In the genomic region with DNA sequence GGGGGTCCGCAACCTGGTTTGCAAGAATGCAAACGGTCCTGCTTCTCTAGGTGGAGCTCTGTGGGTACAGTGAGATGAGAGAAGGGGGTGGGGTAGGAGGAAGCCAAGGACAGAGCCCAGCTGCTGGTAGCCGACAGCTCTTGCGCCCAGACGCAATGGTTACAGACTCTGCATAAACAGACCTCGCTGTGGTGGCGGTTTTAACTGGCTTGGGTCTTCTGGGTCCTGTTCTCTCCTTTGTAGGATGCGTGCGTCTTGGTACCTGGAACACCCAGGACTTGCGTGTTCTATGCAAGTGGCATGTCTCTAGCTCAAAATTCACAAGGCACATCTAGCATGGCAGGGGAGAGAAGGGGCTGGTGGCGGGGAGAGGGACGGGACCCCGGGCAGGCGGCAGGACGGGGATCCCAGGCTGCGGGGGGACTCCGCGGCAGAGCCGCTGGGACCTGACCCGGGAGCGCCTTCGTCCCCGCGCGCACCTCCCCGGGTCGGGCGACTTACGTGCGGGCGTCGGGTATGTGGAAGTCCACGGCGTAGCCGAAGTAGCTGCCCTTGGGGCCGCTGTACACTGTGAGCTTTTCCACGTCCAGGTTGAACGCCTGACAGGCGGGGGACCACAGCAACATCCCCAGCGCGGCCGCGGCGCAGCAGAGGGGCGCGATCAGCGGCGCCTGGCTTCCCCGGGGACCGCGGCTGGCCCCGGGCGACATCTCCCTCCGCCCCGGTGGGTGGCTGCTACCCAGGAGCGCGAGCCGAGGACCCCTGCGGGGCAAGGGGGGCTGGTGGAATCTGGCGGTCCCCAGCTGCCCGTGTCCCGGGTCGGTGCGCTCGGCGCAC, we compare ENCODE assay signal across 11 cellular contexts. TPM values are rescaled to one million over a fixed set of nuclear protein-coding genes. Genes with fewer than 3 reads are reported as not detected.
DNase-seq lines count a peak whose midpoint lies in the region; ATAC-seq and TF ChIP-seq lines count a peak whose summit lies in the region.
"Had no signal": no experiment of that assay in that cellular context is flagged by ENCODE, and none has a peak within 500 bp of the region (broad histone marks: within the 10 kb centered on the region; RNA-seq: fewer than 3 reads in every experiment).

No MANE protein-coding gene starts in this region.

- no peak overlapping the region for H3K27ac ChIP-seq in rectal smooth muscle tissue (ENCODE audit: low read depth, low read length)
- H3K27ac ChIP-seq in CD4-positive, alpha-beta memory T cell (ENCODE audit: low read depth, low read length), result no peak overlapping the region

- no peak for ATAC-seq in GM19467 (IDR thresholded peaks at IDR 0.05; ENCODE audit: unreplicated experiment)

- DNase-seq in G401 (ENCODE audit: low spot score) (peak; percentile 19), hepatic stellate cell (ENCODE audit: low spot score) (peak; percentile 24), NOMO-1 treated with dmso at 0.1 percent for 144 hours (lab: John Stamatoyannopoulos, UW; ENCODE audit: unreplicated experiment) (no peak)
- DNase-seq in CD4-positive, alpha-beta memory T cell, result no peak
- no peak for DNase-seq in activated CD4-positive, CD25-positive, alpha-beta regulatory T cell treated with anti-CD3 and anti-CD28 coated beads, Interleukin-2, amount 50 U/mL, for 72 hours
- DNase-seq: GDM1 had no signal

- no peak overlapping the region for H3K27ac Mint-ChIP-seq in CD4-positive, alpha-beta memory T cell
- H3K27ac Mint-ChIP-seq: activated naive CD4-positive, alpha-beta T cell treated with anti-CD3 and anti-CD28 coated beads, Interleukin-2, amount 50 U/mL, for 24 hours; natural killer cell treated with Interleukin-12 subunit alpha and Interleukin-12 subunit beta and Interleukin-15 and Interleukin-18, amount 100 ng/mL, for 72 hours had no signal

- H3K4me1 Mint-ChIP-seq in CD4-positive, alpha-beta memory T cell, result peaks cover 0 to 10% (median 1%) of the 10 kb centered on the region in 4 donors

- H3K27me3 ChIP-seq in rectal smooth muscle tissue (ENCODE audit: control insufficient read depth, insufficient read depth, low read length), result peaks cover 2% of the 10 kb centered on the region
- peaks cover 13% of the 10 kb centered on the region for H3K27me3 ChIP-seq in CD4-positive, alpha-beta memory T cell (ENCODE audit: insufficient read depth, low read length)

- peaks cover 31 to 34% of the 10 kb centered on the region in 2 donors for H3K27me3 Mint-ChIP-seq in CD4-positive, alpha-beta memory T cell

- no peaks in the 10 kb centered on the region for H3K36me3 Mint-ChIP-seq in CD4-positive, alpha-beta memory T cell
- H3K36me3 Mint-ChIP-seq: activated naive CD4-positive, alpha-beta T cell treated with anti-CD3 and anti-CD28 coated beads, Interleukin-2, amount 50 U/mL, for 24 hours; natural killer cell treated with Interleukin-12 subunit alpha and Interleukin-12 subunit beta and Interleukin-15 and Interleukin-18, amount 100 ng/mL, for 72 hours had no signal

- no peaks in the 10 kb centered on the region for H3K9me3 ChIP-seq in CD4-positive, alpha-beta memory T cell (ENCODE audit: control insufficient read depth in 1 of 2, low read length in 2 of 2)

- POLR2A ChIA-PET in CD4-positive, alpha-beta memory T cell (lab: Charles Lee; ENCODE audit: partially characterized antibody), result no interaction called here

- H3K4me3 Mint-ChIP-seq in CD4-positive, alpha-beta memory T cell, result peak overlapping the region in 3 of 8 donors; percentile 7 to 43 (median 22)
- H3K4me3 Mint-ChIP-seq: activated naive CD4-positive, alpha-beta T cell treated with anti-CD3 and anti-CD28 coated beads, Interleukin-2, amount 50 U/mL, for 24 hours; natural killer cell treated with Interleukin-12 subunit alpha and Interleukin-12 subunit beta and Interleukin-15 and Interleukin-18, amount 100 ng/mL, for 72 hours had no signal

- intact Hi-C loops in CD4-positive, alpha-beta memory T cell (cut with micrococcal nuclease), result no loop called here

- no peak overlapping the region for H3K9ac ChIP-seq in rectal smooth muscle tissue (ENCODE audit: low read length)

- H3K4me3 ChIP-seq in WI38 (ENCODE audit: low read depth, low read length) (peak overlapping the region; percentile 67), rectal smooth muscle tissue (ENCODE audit: low read length) (peak overlapping the region; percentile 61)
- no peak overlapping the region for H3K4me3 ChIP-seq in CD4-positive, alpha-beta memory T cell (ENCODE audit: low read length in 2 of 2)

- in situ Hi-C loops in G401 (cut with HindIII; ENCODE audit: low sequenced_read_pairs), result no loop called here

- CTCF ChIA-PET in CD4-positive, alpha-beta memory T cell (lab: Charles Lee; ENCODE audit: partially characterized antibody), result no interaction called here

- H3K36me3 ChIP-seq in rectal smooth muscle tissue (ENCODE audit: control insufficient read depth, insufficient read depth, low read length), result no peaks in the 10 kb centered on the region
- H3K36me3 ChIP-seq in CD4-positive, alpha-beta memory T cell (ENCODE audit: insufficient read depth, low read length), result no peaks in the 10 kb centered on the region

- peaks cover 0 to 3% (median 0%) of the 10 kb centered on the region in 8 donors for H3K9me3 Mint-ChIP-seq in CD4-positive, alpha-beta memory T cell
- H3K9me3 Mint-ChIP-seq: activated naive CD4-positive, alpha-beta T cell treated with anti-CD3 and anti-CD28 coated beads, Interleukin-2, amount 50 U/mL, for 24 hours; natural killer cell treated with Interleukin-12 subunit alpha and Interleukin-12 subunit beta and Interleukin-15 and Interleukin-18, amount 100 ng/mL, for 72 hours had no signal

- peaks cover 3% of the 10 kb centered on the region for H3K4me1 ChIP-seq in rectal smooth muscle tissue (ENCODE audit: control insufficient read depth, insufficient read depth, low read length)
- no peaks in the 10 kb centered on the region for H3K4me1 ChIP-seq in CD4-positive, alpha-beta memory T cell (ENCODE audit: insufficient read depth, low read length)

- TF ChIP-seq CTCF in WI38 (IDR thresholded peaks at IDR 0.05; ENCODE audit: low read depth, low read length), result no peak

RNA-seq across cellular contexts. Expression of a gene that starts 0.4 kb away (rescaled TPM):
- total RNA-seq in G401 (2014; rRNA removed; shearing (Covaris generic)), result 0.12 and 0.64 TPM in 2 replicates
- not detected for total RNA-seq in CD4-positive, alpha-beta memory T cell
- polyA plus RNA-seq in CD4-positive, alpha-beta memory T cell, result not detected
- total RNA-seq: natural killer cell treated with Interleukin-12 subunit alpha and Interleukin-12 subunit beta and Interleukin-15 and Interleukin-18, amount 100 ng/mL, for 72 hours had no signal

Comparison
In these comparisons a context has a peak if more than half of its experiments do, and no peak if none do; other contexts are left out.
1. DNase-seq: peak in G401 (single experiment) and hepatic stellate cell (single experiment); none in CD4-positive, alpha-beta memory T cell (0 of 5), NOMO-1 treated with dmso at 0.1 percent for 144 hours (single experiment) and activated CD4-positive, CD25-positive, alpha-beta regulatory T cell treated with anti-CD3 and anti-CD28 coated beads, Interleukin-2, amount 50 U/mL, for 72 hours (single experiment).
2. H3K4me3 ChIP-seq: peak in WI38 (single experiment) and rectal smooth muscle tissue (single experiment); none in CD4-positive, alpha-beta memory T cell (0 of 2).